ENCODE assay signal across 8 cellular contexts in genomic region chr12:98514984-98515367, GRCh38. TPM values are rescaled to one million over a fixed set of nuclear protein-coding genes. Genes with fewer than 3 reads are reported as not detected.
A peak's percentile ranks its signal among the peaks of the same experiment; 100 is the strongest.
DNase-seq lines count a peak whose midpoint lies in the region; ATAC-seq and TF ChIP-seq lines count a peak whose summit lies in the region.

No MANE protein-coding gene starts in this region.

- CTCF ChIA-PET in activated CD8-positive, alpha-beta T cell treated with anti-CD3 and anti-CD28 coated beads, Interleukin-2, amount 10 ng/mL, durations not matched to agents 7 days and 5 days (lab: Charles Lee), result interaction anchor here (0.9 to 6.3 kb wide), 4 partner anchors 10 to 91 kb away, joined by 3 to 76 read pairs (median 12); no protein-coding TSS in a partner anchor

- H3K27ac ChIP-seq in right atrium auricular region (peak overlapping the region; percentile 92 to 98), skin epidermis (peak overlapping the region; percentile 23 to 99 (median 94))

- no peaks in the 10 kb centered on the region for H3K9me3 ChIP-seq in right atrium auricular region

- H3K36me3 Mint-ChIP-seq in HFFc6 (ENCODE audit: low read depth), result peaks cover 22% of the 10 kb centered on the region; the same call in 1 of the 2 replicates
- H3K36me3 Mint-ChIP-seq in activated CD8-positive, alpha-beta T cell treated with anti-CD3 and anti-CD28 coated beads, Interleukin-2, amount 10 ng/mL, durations not matched to agents 7 days and 5 days (ENCODE audit: low read depth), result peaks cover 53% of the 10 kb centered on the region

- ATAC-seq in activated CD8-positive, alpha-beta T cell treated with anti-CD3 and anti-CD28 coated beads, Interleukin-2, amount 10 ng/mL, durations not matched to agents 7 days and 5 days, result no peak
- ATAC-seq in HG03139 (IDR thresholded peaks at IDR 0.05; ENCODE audit: unreplicated experiment), result no peak

- no peaks in the 10 kb centered on the region for H3K9me3 Mint-ChIP-seq in HFFc6
- no peaks in the 10 kb centered on the region for H3K9me3 Mint-ChIP-seq in activated CD8-positive, alpha-beta T cell treated with anti-CD3 and anti-CD28 coated beads, Interleukin-2, amount 10 ng/mL, durations not matched to agents 7 days and 5 days (ENCODE audit: insufficient read depth)

- TF ChIP-seq CTCF in HFFc6 (IDR thresholded peaks at IDR 0.05) (no peak), right atrium auricular region (IDR thresholded peaks at IDR 0.05) (no peak)

- H3K36me3 ChIP-seq in right atrium auricular region, result no peaks in the 10 kb centered on the region

- H3K4me3 Mint-ChIP-seq in HFFc6, result peak overlapping the region; percentile 99
- H3K4me3 Mint-ChIP-seq in activated CD8-positive, alpha-beta T cell treated with anti-CD3 and anti-CD28 coated beads, Interleukin-2, amount 10 ng/mL, durations not matched to agents 7 days and 5 days, result peak overlapping the region; percentile 98

- no peaks in the 10 kb centered on the region for H3K27me3 ChIP-seq in right atrium auricular region

- peaks cover 0 to 39% of the 10 kb centered on the region in 2 donors for H3K4me1 ChIP-seq in right atrium auricular region

- DNase-seq in HFFc6, result no peak
- no peak for DNase-seq in activated CD8-positive, alpha-beta T cell treated with anti-CD3 and anti-CD28 coated beads, Interleukin-2, amount 10 ng/mL, durations not matched to agents 7 days and 5 days
- DNase-seq in right atrium auricular region (ENCODE audit: low spot score), result no peak
- DNase-seq in middle frontal gyrus (ENCODE audit: extremely low spot score, low spot score), result no peak
- no peak for DNase-seq in stimulated activated CD4-positive, alpha-beta T cell treated with anti-CD3 and anti-CD28 coated beads, Interleukin-1b, Interleukin-23, amount 100 ng/mL, for 48 hours
- no peak for DNase-seq in C1 segment of cervical spinal cord (lab: John Stamatoyannopoulos, UW)

- POLR2A ChIA-PET in activated CD8-positive, alpha-beta T cell treated with anti-CD3 and anti-CD28 coated beads, Interleukin-2, amount 10 ng/mL, durations not matched to agents 7 days and 5 days (lab: Charles Lee), result interaction anchor here (1.2 to 5.6 kb wide), 9 partner anchors 10 to 129 kb away, joined by 3 to 94 read pairs (median 6); partner anchors contain the start of genes APAF1, IKBIP and SLC25A3

- peak overlapping the region; percentile 98 for H3K27ac Mint-ChIP-seq in HFFc6
- H3K27ac Mint-ChIP-seq in activated CD8-positive, alpha-beta T cell treated with anti-CD3 and anti-CD28 coated beads, Interleukin-2, amount 10 ng/mL, durations not matched to agents 7 days and 5 days, result peak overlapping the region; percentile 99

- peaks cover 2% of the 10 kb centered on the region; the same call in 1 of the 2 replicates for H3K27me3 Mint-ChIP-seq in HFFc6 (ENCODE audit: insufficient read depth)
- no peaks in the 10 kb centered on the region for H3K27me3 Mint-ChIP-seq in activated CD8-positive, alpha-beta T cell treated with anti-CD3 and anti-CD28 coated beads, Interleukin-2, amount 10 ng/mL, durations not matched to agents 7 days and 5 days (ENCODE audit: low read depth)

- H3K4me3 ChIP-seq in right atrium auricular region (peak overlapping the region; percentile 71 to 98), skin epidermis (peak overlapping the region; percentile 78 to 100 (median 95))

- H3K4me1 Mint-ChIP-seq in HFFc6 (ENCODE audit: low read depth), result peaks cover 20% of the 10 kb centered on the region
- peaks cover 26% of the 10 kb centered on the region for H3K4me1 Mint-ChIP-seq in activated CD8-positive, alpha-beta T cell treated with anti-CD3 and anti-CD28 coated beads, Interleukin-2, amount 10 ng/mL, durations not matched to agents 7 days and 5 days (ENCODE audit: low read depth)

RNA-seq across cellular contexts. Expression of gene TMPO, which starts 0.4 kb away (rescaled TPM):
- total RNA-seq in HFFc6 (2021; fragmentation: NEBNext Ultra II Directional; extraction: Animal tissue kit (Norgen Biotek cat#: 25700)), result 100 to 1,000 TPM in 1 of 6 experiments, 10 to 100 TPM in 5; 48.4 to 112 (median 98.2) TPM
- 100 to 1,000 TPM; 401 to 413 TPM for total RNA-seq in activated CD8-positive, alpha-beta T cell treated with anti-CD3 and anti-CD28 coated beads, Interleukin-2, amount 10 ng/mL, durations not matched to agents 7 days and 5 days
- 10 to 100 TPM; 29.2 to 34.0 TPM for total RNA-seq in right atrium auricular region
